ENCODE assay signal across 1 cellular context in the genomic region with DNA sequence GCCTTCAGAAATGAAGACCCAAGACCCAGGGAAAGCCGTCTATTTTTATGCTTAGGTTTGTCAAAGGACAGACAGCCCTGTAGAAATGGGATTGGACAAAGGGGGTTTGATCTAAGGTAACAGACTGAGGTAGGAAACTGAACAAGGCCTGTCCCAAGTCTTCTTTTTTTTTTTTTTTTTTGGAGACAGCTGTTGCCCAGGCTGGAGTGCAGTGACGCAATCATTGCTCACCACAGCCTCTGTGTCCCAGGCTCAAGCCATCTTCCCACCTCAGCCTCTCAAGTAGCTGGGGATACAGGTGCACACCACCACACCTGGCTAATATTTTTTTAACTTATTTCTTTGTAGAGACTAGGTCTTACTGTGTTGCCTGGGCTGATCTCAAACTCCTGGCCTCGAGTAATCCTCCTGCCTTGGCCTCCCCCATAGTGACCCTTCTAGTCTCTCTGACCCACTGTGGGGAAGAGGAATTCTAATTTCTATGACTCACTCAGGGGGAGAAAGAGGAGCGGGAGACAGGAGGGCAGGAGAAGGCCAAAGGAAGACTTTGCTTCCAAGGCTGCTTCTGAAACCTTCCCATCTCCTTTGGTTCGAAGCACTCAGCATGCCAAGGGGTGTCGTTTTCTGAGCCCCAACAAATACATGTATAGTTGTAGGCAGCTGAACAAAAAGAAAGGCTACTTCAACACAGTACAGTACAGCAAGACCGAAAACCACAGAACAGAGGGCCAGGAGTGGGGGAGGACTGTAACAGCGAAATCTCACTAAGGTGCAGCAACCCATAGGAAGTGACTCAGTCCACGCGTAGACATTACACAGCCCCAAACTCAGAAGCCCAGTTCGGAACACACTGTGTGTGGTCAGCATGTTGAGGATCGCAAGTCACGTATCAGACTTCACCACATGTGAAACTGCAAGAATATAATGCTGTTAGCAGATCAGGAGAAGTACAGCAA.
TF ChIP-seq lines count a peak whose summit lies in the region.

No MANE protein-coding gene starts in this region.

TF ChIP-seq in K562, 482 proteins besides CTCF, POLR2A, EP300 and RAD21 (continued from another document and continues in another):
- TF ChIP-seq, protein P1, sequence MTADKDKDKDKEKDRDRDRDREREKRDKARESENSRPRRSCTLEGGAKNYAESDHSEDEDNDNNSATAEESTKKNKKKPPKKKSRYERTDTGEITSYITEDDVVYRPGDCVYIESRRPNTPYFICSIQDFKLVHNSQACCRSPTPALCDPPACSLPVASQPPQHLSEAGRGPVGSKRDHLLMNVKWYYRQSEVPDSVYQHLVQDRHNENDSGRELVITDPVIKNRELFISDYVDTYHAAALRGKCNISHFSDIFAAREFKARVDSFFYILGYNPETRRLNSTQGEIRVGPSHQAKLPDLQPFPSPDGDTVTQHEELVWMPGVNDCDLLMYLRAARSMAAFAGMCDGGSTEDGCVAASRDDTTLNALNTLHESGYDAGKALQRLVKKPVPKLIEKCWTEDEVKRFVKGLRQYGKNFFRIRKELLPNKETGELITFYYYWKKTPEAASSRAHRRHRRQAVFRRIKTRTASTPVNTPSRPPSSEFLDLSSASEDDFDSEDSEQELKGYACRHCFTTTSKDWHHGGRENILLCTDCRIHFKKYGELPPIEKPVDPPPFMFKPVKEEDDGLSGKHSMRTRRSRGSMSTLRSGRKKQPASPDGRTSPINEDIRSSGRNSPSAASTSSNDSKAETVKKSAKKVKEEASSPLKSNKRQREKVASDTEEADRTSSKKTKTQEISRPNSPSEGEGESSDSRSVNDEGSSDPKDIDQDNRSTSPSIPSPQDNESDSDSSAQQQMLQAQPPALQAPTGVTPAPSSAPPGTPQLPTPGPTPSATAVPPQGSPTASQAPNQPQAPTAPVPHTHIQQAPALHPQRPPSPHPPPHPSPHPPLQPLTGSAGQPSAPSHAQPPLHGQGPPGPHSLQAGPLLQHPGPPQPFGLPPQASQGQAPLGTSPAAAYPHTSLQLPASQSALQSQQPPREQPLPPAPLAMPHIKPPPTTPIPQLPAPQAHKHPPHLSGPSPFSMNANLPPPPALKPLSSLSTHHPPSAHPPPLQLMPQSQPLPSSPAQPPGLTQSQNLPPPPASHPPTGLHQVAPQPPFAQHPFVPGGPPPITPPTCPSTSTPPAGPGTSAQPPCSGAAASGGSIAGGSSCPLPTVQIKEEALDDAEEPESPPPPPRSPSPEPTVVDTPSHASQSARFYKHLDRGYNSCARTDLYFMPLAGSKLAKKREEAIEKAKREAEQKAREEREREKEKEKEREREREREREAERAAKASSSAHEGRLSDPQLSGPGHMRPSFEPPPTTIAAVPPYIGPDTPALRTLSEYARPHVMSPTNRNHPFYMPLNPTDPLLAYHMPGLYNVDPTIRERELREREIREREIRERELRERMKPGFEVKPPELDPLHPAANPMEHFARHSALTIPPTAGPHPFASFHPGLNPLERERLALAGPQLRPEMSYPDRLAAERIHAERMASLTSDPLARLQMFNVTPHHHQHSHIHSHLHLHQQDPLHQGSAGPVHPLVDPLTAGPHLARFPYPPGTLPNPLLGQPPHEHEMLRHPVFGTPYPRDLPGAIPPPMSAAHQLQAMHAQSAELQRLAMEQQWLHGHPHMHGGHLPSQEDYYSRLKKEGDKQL (CRISPR knock-in tag; IDR thresholded peaks at IDR 0.05; ENCODE audit: borderline replicate concordance), result no peak
- TF ChIP-seq, protein P2, sequence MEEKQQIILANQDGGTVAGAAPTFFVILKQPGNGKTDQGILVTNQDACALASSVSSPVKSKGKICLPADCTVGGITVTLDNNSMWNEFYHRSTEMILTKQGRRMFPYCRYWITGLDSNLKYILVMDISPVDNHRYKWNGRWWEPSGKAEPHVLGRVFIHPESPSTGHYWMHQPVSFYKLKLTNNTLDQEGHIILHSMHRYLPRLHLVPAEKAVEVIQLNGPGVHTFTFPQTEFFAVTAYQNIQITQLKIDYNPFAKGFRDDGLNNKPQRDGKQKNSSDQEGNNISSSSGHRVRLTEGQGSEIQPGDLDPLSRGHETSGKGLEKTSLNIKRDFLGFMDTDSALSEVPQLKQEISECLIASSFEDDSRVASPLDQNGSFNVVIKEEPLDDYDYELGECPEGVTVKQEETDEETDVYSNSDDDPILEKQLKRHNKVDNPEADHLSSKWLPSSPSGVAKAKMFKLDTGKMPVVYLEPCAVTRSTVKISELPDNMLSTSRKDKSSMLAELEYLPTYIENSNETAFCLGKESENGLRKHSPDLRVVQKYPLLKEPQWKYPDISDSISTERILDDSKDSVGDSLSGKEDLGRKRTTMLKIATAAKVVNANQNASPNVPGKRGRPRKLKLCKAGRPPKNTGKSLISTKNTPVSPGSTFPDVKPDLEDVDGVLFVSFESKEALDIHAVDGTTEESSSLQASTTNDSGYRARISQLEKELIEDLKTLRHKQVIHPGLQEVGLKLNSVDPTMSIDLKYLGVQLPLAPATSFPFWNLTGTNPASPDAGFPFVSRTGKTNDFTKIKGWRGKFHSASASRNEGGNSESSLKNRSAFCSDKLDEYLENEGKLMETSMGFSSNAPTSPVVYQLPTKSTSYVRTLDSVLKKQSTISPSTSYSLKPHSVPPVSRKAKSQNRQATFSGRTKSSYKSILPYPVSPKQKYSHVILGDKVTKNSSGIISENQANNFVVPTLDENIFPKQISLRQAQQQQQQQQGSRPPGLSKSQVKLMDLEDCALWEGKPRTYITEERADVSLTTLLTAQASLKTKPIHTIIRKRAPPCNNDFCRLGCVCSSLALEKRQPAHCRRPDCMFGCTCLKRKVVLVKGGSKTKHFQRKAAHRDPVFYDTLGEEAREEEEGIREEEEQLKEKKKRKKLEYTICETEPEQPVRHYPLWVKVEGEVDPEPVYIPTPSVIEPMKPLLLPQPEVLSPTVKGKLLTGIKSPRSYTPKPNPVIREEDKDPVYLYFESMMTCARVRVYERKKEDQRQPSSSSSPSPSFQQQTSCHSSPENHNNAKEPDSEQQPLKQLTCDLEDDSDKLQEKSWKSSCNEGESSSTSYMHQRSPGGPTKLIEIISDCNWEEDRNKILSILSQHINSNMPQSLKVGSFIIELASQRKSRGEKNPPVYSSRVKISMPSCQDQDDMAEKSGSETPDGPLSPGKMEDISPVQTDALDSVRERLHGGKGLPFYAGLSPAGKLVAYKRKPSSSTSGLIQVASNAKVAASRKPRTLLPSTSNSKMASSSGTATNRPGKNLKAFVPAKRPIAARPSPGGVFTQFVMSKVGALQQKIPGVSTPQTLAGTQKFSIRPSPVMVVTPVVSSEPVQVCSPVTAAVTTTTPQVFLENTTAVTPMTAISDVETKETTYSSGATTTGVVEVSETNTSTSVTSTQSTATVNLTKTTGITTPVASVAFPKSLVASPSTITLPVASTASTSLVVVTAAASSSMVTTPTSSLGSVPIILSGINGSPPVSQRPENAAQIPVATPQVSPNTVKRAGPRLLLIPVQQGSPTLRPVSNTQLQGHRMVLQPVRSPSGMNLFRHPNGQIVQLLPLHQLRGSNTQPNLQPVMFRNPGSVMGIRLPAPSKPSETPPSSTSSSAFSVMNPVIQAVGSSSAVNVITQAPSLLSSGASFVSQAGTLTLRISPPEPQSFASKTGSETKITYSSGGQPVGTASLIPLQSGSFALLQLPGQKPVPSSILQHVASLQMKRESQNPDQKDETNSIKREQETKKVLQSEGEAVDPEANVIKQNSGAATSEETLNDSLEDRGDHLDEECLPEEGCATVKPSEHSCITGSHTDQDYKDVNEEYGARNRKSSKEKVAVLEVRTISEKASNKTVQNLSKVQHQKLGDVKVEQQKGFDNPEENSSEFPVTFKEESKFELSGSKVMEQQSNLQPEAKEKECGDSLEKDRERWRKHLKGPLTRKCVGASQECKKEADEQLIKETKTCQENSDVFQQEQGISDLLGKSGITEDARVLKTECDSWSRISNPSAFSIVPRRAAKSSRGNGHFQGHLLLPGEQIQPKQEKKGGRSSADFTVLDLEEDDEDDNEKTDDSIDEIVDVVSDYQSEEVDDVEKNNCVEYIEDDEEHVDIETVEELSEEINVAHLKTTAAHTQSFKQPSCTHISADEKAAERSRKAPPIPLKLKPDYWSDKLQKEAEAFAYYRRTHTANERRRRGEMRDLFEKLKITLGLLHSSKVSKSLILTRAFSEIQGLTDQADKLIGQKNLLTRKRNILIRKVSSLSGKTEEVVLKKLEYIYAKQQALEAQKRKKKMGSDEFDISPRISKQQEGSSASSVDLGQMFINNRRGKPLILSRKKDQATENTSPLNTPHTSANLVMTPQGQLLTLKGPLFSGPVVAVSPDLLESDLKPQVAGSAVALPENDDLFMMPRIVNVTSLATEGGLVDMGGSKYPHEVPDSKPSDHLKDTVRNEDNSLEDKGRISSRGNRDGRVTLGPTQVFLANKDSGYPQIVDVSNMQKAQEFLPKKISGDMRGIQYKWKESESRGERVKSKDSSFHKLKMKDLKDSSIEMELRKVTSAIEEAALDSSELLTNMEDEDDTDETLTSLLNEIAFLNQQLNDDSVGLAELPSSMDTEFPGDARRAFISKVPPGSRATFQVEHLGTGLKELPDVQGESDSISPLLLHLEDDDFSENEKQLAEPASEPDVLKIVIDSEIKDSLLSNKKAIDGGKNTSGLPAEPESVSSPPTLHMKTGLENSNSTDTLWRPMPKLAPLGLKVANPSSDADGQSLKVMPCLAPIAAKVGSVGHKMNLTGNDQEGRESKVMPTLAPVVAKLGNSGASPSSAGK (IDR thresholded peaks at IDR 0.05), result peak; percentile 66
- TF ChIP-seq ZFP36 (IDR thresholded peaks at IDR 0.05; ENCODE audit: low read depth, low read length, partially characterized antibody) (peak; percentile 20), ARID2 (IDR thresholded peaks at IDR 0.05) (no peak), FOXJ3 (CRISPR knock-in tag; IDR thresholded peaks at IDR 0.05) (no peak), CC2D1A (IDR thresholded peaks at IDR 0.05) (no peak; the same call in 1 of the 2 replicates), CBFA2T2 (conservative IDR thresholded peaks at IDR 0.05) (peak; percentile 80), ATF7 (IDR thresholded peaks at IDR 0.05) (peak; percentile 28; the same call in 1 of the 2 replicates), MTA2 (IDR thresholded peaks at IDR 0.05; ENCODE audit: low read depth) (peak; percentile 69), ARID1B (IDR thresholded peaks at IDR 0.05) (peak; percentile 92), ARNT (IDR thresholded peaks at IDR 0.05) (0 out of 4 replicates have a peak, but pooled peaks of 1 of the 2 experiments have one; percentile 42), ZNF184 (CRISPR knock-in tag; IDR thresholded peaks at IDR 0.05) (no peak), SOX6 (IDR thresholded peaks at IDR 0.05) (peak; percentile 58), RCOR1 (IDR thresholded peaks at IDR 0.05; ENCODE audit: borderline replicate concordance in 1 of 2, low read depth in 2 of 2, low read length in 2 of 2) (peak in 1 of 2 experiments; percentile 48; a peak in 1 of 4 replicates), ZNF766 (CRISPR knock-in tag; conservative IDR thresholded peaks at IDR 0.05) (0 out of 2 replicates have a peak, but pooled peaks have one; percentile 18), HDAC3 (IDR thresholded peaks at IDR 0.05; ENCODE audit: borderline replicate concordance, partially characterized antibody) (peak; percentile 64), NFRKB (IDR thresholded peaks at IDR 0.05; ENCODE audit: low read depth) (0 out of 2 replicates have a peak, but pooled peaks have one; percentile 41), IRF2 (CRISPR knock-in tag; IDR thresholded peaks at IDR 0.05) (no peak), ERF (CRISPR knock-in tag; IDR thresholded peaks at IDR 0.05) (no peak), TRIM24 (IDR thresholded peaks at IDR 0.05) (peak; percentile 42 to 69; a peak in 3 of 4 replicates), RBBP5 (IDR thresholded peaks at IDR 0.05; ENCODE audit: borderline replicate concordance, insufficient read depth, low read length, poor library complexity, severe bottlenecking) (peak; percentile 50), NCOR1 (IDR thresholded peaks at IDR 0.05) (peak; percentile 83), NBN (IDR thresholded peaks at IDR 0.05; ENCODE audit: low read depth) (0 out of 2 replicates have a peak, but pooled peaks have one; percentile 46), ZNF311 (CRISPR knock-in tag; IDR thresholded peaks at IDR 0.05) (0 out of 2 replicates have a peak, but pooled peaks have one; percentile 16)
- TF ChIP-seq, protein P3, sequence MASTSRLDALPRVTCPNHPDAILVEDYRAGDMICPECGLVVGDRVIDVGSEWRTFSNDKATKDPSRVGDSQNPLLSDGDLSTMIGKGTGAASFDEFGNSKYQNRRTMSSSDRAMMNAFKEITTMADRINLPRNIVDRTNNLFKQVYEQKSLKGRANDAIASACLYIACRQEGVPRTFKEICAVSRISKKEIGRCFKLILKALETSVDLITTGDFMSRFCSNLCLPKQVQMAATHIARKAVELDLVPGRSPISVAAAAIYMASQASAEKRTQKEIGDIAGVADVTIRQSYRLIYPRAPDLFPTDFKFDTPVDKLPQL (IDR thresholded peaks at IDR 0.05; ENCODE audit: extremely low read depth, insufficient read length), result no peak
- TF ChIP-seq, protein P4, sequence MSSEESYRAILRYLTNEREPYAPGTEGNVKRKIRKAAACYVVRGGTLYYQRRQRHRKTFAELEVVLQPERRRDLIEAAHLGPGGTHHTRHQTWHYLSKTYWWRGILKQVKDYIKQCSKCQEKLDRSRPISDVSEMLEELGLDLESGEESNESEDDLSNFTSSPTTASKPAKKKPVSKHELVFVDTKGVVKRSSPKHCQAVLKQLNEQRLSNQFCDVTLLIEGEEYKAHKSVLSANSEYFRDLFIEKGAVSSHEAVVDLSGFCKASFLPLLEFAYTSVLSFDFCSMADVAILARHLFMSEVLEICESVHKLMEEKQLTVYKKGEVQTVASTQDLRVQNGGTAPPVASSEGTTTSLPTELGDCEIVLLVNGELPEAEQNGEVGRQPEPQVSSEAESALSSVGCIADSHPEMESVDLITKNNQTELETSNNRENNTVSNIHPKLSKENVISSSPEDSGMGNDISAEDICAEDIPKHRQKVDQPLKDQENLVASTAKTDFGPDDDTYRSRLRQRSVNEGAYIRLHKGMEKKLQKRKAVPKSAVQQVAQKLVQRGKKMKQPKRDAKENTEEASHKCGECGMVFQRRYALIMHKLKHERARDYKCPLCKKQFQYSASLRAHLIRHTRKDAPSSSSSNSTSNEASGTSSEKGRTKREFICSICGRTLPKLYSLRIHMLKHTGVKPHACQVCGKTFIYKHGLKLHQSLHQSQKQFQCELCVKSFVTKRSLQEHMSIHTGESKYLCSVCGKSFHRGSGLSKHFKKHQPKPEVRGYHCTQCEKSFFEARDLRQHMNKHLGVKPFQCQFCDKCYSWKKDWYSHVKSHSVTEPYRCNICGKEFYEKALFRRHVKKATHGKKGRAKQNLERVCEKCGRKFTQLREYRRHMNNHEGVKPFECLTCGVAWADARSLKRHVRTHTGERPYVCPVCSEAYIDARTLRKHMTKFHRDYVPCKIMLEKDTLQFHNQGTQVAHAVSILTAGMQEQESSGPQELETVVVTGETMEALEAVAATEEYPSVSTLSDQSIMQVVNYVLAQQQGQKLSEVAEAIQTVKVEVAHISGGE (CRISPR knock-in tag; IDR thresholded peaks at IDR 0.05), result no peak; a peak in 1 of 6 replicates
- TF ChIP-seq, protein P5, sequence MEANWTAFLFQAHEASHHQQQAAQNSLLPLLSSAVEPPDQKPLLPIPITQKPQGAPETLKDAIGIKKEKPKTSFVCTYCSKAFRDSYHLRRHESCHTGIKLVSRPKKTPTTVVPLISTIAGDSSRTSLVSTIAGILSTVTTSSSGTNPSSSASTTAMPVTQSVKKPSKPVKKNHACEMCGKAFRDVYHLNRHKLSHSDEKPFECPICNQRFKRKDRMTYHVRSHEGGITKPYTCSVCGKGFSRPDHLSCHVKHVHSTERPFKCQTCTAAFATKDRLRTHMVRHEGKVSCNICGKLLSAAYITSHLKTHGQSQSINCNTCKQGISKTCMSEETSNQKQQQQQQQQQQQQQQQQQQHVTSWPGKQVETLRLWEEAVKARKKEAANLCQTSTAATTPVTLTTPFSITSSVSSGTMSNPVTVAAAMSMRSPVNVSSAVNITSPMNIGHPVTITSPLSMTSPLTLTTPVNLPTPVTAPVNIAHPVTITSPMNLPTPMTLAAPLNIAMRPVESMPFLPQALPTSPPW (CRISPR knock-in tag; IDR thresholded peaks at IDR 0.05), result peak; percentile 64
